Comparison of ENCODE assay signal across 18 cellular contexts in genomic region chr6:118198746-118199145, GRCh38.
DNase-seq lines count a peak whose midpoint lies in the region; ATAC-seq and TF ChIP-seq lines count a peak whose summit lies in the region.
"Had no signal": no experiment of that assay in that cellular context is flagged by ENCODE, and none has a peak within 500 bp of the region (broad histone marks: within the 10 kb centered on the region; RNA-seq: fewer than 3 reads in every experiment).

No MANE protein-coding gene starts in this region.

- H3K36me3 Mint-ChIP-seq in brain = peaks cover 4% of the 10 kb centered on the region
- H3K36me3 Mint-ChIP-seq: naive thymus-derived CD4-positive, alpha-beta T cell had no signal

- no peak overlapping the region for H3K14ac ChIP-seq in IMR-90 (replicated peaks; ENCODE audit: low read depth, low read length)

- H2AK9ac ChIP-seq in IMR-90 (replicated peaks; ENCODE audit: low read depth, low read length, poor library complexity) = no peak overlapping the region

- ATAC-seq in IMR-90 (ENCODE audit: low read depth) = peak; percentile 37; the same call in 1 of the 2 replicates
- ATAC-seq in foreskin keratinocyte = peak; percentile 73
- ATAC-seq: naive thymus-derived CD4-positive, alpha-beta T cell had no signal

- no peaks in the 10 kb centered on the region for H3K79me1 ChIP-seq in IMR-90 (ENCODE audit: low read depth in 1 of 2, low read length in 2 of 2)

- H3K27me3 Mint-ChIP-seq in brain = no peaks in the 10 kb centered on the region
- H3K27me3 Mint-ChIP-seq: B cell had no signal

- no peak for TF ChIP-seq RAD21 in IMR-90 (IDR thresholded peaks at IDR 0.05; ENCODE audit: low read length)

- DNase-seq in IMR-90 = peak; percentile 4
- DNase-seq in foreskin keratinocyte = peak; percentile 48 to 84
- DNase-seq in stromal cell of bone marrow (ENCODE audit: low read depth) = peak; percentile 58
- DNase-seq in NCI-H146 treated with DMSO at 0.1 percent for 48 hours (lab: John Stamatoyannopoulos, UW; ENCODE audit: unreplicated experiment) = no peak
- DNase-seq in mesenteric fat pad (ENCODE audit: low spot score) = no peak
- DNase-seq in EL = no peak
- DNase-seq: activated CD4-positive, alpha-beta T cell treated with anti-CD3 and anti-CD28 coated beads for 48 hours; activated effector memory CD4-positive, alpha-beta T cell treated with Interleukin-2 at 50 U/mL for 16 hours; colonic mucosa; naive thymus-derived CD4-positive, alpha-beta T cell; NCI-H1436 treated with DMSO at 0.1 percent for 48 hours; NCI-H345; pancreas; stimulated activated CD4-positive, alpha-beta T cell treated with anti-CD3 and anti-CD28 coated beads, Interleukin-4, amount 100 ng/mL, for 4 hours; substantia nigra had no signal

- H2BK120ac ChIP-seq in IMR-90 (ENCODE audit: low read depth, low read length) = no peak overlapping the region

- POLR2A ChIA-PET in IMR-90 (lab: Charles Lee; ENCODE audit: unreplicated experiment) = no interaction called here

- no peak overlapping the region for H4K8ac ChIP-seq in IMR-90 (ENCODE audit: low read depth in 2 of 2, low read length in 2 of 2)

- no peak overlapping the region for H3K4me3 ChIP-seq in IMR-90 (ENCODE audit: insufficient read depth, low read depth, low read length)
- H3K4me3 ChIP-seq: colonic mucosa, lung, pancreas had no signal

- H3K27me3 ChIP-seq in IMR-90 (ENCODE audit: control insufficient read depth, insufficient read depth, low read length) (no peaks in the 10 kb centered on the region), foreskin keratinocyte (no peaks in the 10 kb centered on the region)
- H3K27me3 ChIP-seq: colonic mucosa, pancreas had no signal

- dilution Hi-C loops in IMR-90 (cut with HindIII; ENCODE audit: low sequenced_read_pairs, unreplicated experiment) = no loop called here

- H2BK20ac ChIP-seq in IMR-90 (ENCODE audit: low read depth, low read length) = no peak overlapping the region

- H2AK5ac ChIP-seq in IMR-90 (ENCODE audit: low read depth, low read length) = no peak overlapping the region

- H3K56ac ChIP-seq in IMR-90 (ENCODE audit: extremely low read depth, insufficient read depth, low read length) = no peak overlapping the region

- no peak overlapping the region for H3K23ac ChIP-seq in IMR-90 (ENCODE audit: low read depth, low read length)

- TF ChIP-seq CTCF in IMR-90 (conservative IDR thresholded peaks at IDR 0.05; ENCODE audit: low read depth, low read length) = no peak
- TF ChIP-seq CTCF in brain (conservative IDR thresholded peaks at IDR 0.05) = no peak
- no peak for TF ChIP-seq CTCF in foreskin keratinocyte (conservative IDR thresholded peaks at IDR 0.05)

- intact Hi-C loops in IMR-90 (cut with micrococcal nuclease) = no loop called here

- peak overlapping the region in 4 of 5 experiments; percentile 26 to 83 (median 65) for H3K27ac Mint-ChIP-seq in brain
- H3K27ac Mint-ChIP-seq: B cell; naive thymus-derived CD4-positive, alpha-beta T cell had no signal

- peaks cover 0 to 2% (median 0%) of the 10 kb centered on the region in 5 experiments for H3K9me3 Mint-ChIP-seq in brain
- H3K9me3 Mint-ChIP-seq: naive thymus-derived CD4-positive, alpha-beta T cell had no signal

- H3K9me1 ChIP-seq in IMR-90 (ENCODE audit: insufficient read depth, low read length) = no peaks in the 10 kb centered on the region

- H3K4me1 ChIP-seq in IMR-90 (ENCODE audit: control insufficient read depth, insufficient read depth, low read length) (no peaks in the 10 kb centered on the region), foreskin keratinocyte (no peaks in the 10 kb centered on the region)
- H3K4me1 ChIP-seq: colonic mucosa had no signal

- no CpG with 5 or more reads among the region's 1 CpG for WGBS in IMR-90 (ENCODE audit: extremely low coverage in 2 of 2, insufficient read length in 1 of 2), 2 experiments

- no peak overlapping the region for H2BK15ac ChIP-seq in IMR-90 (ENCODE audit: low read depth, low read length)

- H3K9ac ChIP-seq in IMR-90 (ENCODE audit: low read depth, low read length) = no peak overlapping the region

- no TSS peak for BruUV-seq in IMR-90 (replicated peaks; lab: Mats Ljungman, UMichigan)

- CTCF ChIA-PET in IMR-90 (lab: Yijun Ruan, JAX) = no interaction called here

- TF ChIP-seq POLR2A in IMR-90 (IDR thresholded peaks at IDR 0.05; ENCODE audit: low read depth, low read length) = no peak

- H4K5ac ChIP-seq in IMR-90 (ENCODE audit: low read depth, low read length) = no peak overlapping the region

- H3K36me3 ChIP-seq in IMR-90 (ENCODE audit: control insufficient read depth, insufficient read depth, low read length) = no peaks in the 10 kb centered on the region
- H3K36me3 ChIP-seq: colonic mucosa, pancreas had no signal

- no peak overlapping the region for H3K4me2 ChIP-seq in IMR-90 (ENCODE audit: low read depth, low read length)

- H2BK5ac ChIP-seq in IMR-90 (ENCODE audit: low read depth, low read length, poor library complexity, severe bottlenecking) = no peak overlapping the region

- peaks cover 64% of the 10 kb centered on the region for H3K4me1 Mint-ChIP-seq in brain
- H3K4me1 Mint-ChIP-seq: B cell; naive thymus-derived CD4-positive, alpha-beta T cell had no signal

- H4K91ac ChIP-seq in IMR-90 (ENCODE audit: insufficient read depth, low read depth, low read length) = no peak overlapping the region

- H2AFZ ChIP-seq in IMR-90 (replicated peaks; ENCODE audit: low read length, poor library complexity) = no peak overlapping the region

- H3K18ac ChIP-seq in IMR-90 (ENCODE audit: low read depth, low read length) = no peak overlapping the region

- no peaks in the 10 kb centered on the region for H4K20me1 ChIP-seq in IMR-90 (ENCODE audit: insufficient read depth, low read length)

- no peak overlapping the region for H3K27ac ChIP-seq in IMR-90 (ENCODE audit: insufficient read depth, low read length)
- H3K27ac ChIP-seq in foreskin keratinocyte = no peak overlapping the region
- H3K27ac ChIP-seq: colonic mucosa, pancreas had no signal

- no peak overlapping the region for H3K4ac ChIP-seq in IMR-90 (ENCODE audit: low read depth, low read length)

- H3K4me3 Mint-ChIP-seq in brain = no peak overlapping the region
- H3K4me3 Mint-ChIP-seq: B cell; naive thymus-derived CD4-positive, alpha-beta T cell had no signal

- in situ Hi-C loops in IMR-90 (cut with MboI; ENCODE audit: low sequenced_read_pairs) = no loop called here

- no peaks in the 10 kb centered on the region for H3K9me3 ChIP-seq in IMR-90 (ENCODE audit: control insufficient read depth, insufficient read depth, low read length)
- H3K9me3 ChIP-seq: colonic mucosa, pancreas had no signal

TF ChIP-seq in IMR-90, 13 proteins besides CTCF, POLR2A, EP300 and RAD21:
- TF ChIP-seq NFE2L2 (IDR thresholded peaks at IDR 0.05; ENCODE audit: low read depth, low read length) (no peak), MXI1 (IDR thresholded peaks at IDR 0.05; ENCODE audit: borderline replicate concordance, low read depth, low read length) (no peak), FOS (IDR thresholded peaks at IDR 0.05; ENCODE audit: low read depth, low read length) (no peak), CEBPB (IDR thresholded peaks at IDR 0.05; ENCODE audit: low read depth, low read length) (no peak), ELK1 (IDR thresholded peaks at IDR 0.05; ENCODE audit: borderline replicate concordance, low read depth, low read length) (no peak), BHLHE40 (IDR thresholded peaks at IDR 0.05; ENCODE audit: low read depth, low read length) (no peak), RCOR1 (IDR thresholded peaks at IDR 0.05; ENCODE audit: insufficient replicate concordance, low read length) (no peak), SMC3 (IDR thresholded peaks at IDR 0.05; ENCODE audit: low read depth, low read length) (no peak), RFX5 (IDR thresholded peaks at IDR 0.05; ENCODE audit: low read depth, low read length) (no peak), CHD1 (IDR thresholded peaks at IDR 0.05; ENCODE audit: low read depth, low read length) (no peak), MAZ (IDR thresholded peaks at IDR 0.05; ENCODE audit: borderline replicate concordance, low read depth, low read length) (no peak), MAFK (IDR thresholded peaks at IDR 0.05; ENCODE audit: low read depth, low read length) (no peak), USF2 (IDR thresholded peaks at IDR 0.05; ENCODE audit: low read depth, low read length) (no peak)

Comparison
In these comparisons a context has a peak if more than half of its experiments do, and no peak if none do; other contexts are left out.
1. DNase-seq: peak in IMR-90 (single experiment), foreskin keratinocyte (2 of 2) and stromal cell of bone marrow (single experiment); none in NCI-H146 treated with DMSO at 0.1 percent for 48 hours (single experiment), mesenteric fat pad (single experiment) and EL (single experiment).